In the genomic region with DNA sequence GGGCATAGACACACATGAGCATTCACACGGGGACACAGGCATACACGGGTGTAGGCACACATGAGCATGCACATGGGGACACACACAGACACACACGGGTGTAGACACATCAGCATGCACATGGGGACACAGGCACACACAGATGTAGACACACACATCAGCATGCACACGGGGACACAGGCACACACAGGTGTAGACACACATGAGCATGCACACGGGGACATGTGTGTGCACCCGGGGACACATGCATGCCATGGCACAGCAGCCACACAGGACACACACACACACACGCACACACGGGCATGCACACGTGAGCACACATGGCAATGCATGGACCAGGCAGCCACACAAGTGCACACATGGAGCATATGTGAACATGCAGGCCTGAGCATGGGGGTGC, we compare ENCODE assay signal across 18 cellular contexts. TPM values are rescaled to one million over a fixed set of nuclear protein-coding genes. Genes with fewer than 3 reads are reported as not detected.
DNase-seq lines count a peak whose midpoint lies in the region; ATAC-seq, FAIRE-seq and TF ChIP-seq lines count a peak whose summit lies in the region.
"Had no signal": no experiment of that assay in that cellular context is flagged by ENCODE, and none has a peak within 500 bp of the region (broad histone marks: within the 10 kb centered on the region; RNA-seq: fewer than 3 reads in every experiment).

No MANE protein-coding gene starts in this region.

- H3F3A ChIP-seq in neural progenitor cell (ENCODE audit: low read depth), result peaks cover 8% of the 10 kb centered on the region

- TF ChIP-seq CTCF in astrocyte (IDR thresholded peaks at IDR 0.05; ENCODE audit: insufficient read depth, low read depth, low read length) (no peak), neural progenitor cell (IDR thresholded peaks at IDR 0.05) (no peak), GM10266 (IDR thresholded peaks at IDR 0.05; ENCODE audit: control insufficient read depth, insufficient read depth, low read depth, missing control alignments) (no peak)

- no peaks in the 10 kb centered on the region for H3K9me3 Mint-ChIP-seq in stimulated activated naive CD8-positive, alpha-beta T cell treated with anti-CD3 and anti-CD28 coated beads, Interleukin-15, amount 100 ng/mL, for 72 hours
- H3K9me3 Mint-ChIP-seq in astrocyte (ENCODE audit: unreplicated experiment) (peaks cover 2% of the 10 kb centered on the region), neural progenitor cell (peaks cover 9% of the 10 kb centered on the region), T-cell (no peaks in the 10 kb centered on the region)
- H3K9me3 Mint-ChIP-seq: CD4-positive, alpha-beta T cell had no signal

- H3K4me2 ChIP-seq in astrocyte (ENCODE audit: low read length) (no peak overlapping the region), neural progenitor cell (no peak overlapping the region)
- H3K4me2 ChIP-seq: BLaER1 treated with 17β-estradiol and CSF1 and Interleukin-3, amounts not matched to agents 10 nM and 100 nM had no signal

- H3K27me3 ChIP-seq in astrocyte (ENCODE audit: insufficient read depth, low read length), result no peaks in the 10 kb centered on the region
- no peaks in the 10 kb centered on the region for H3K27me3 ChIP-seq in neural progenitor cell
- no peaks in the 10 kb centered on the region for H3K27me3 ChIP-seq in HAP-1 (ENCODE audit: low read depth)
- H3K27me3 ChIP-seq: BLaER1 treated with 17β-estradiol and CSF1 and Interleukin-3, amounts not matched to agents 10 nM and 100 nM had no signal

- H3K36me3 Mint-ChIP-seq in astrocyte (ENCODE audit: low read depth, unreplicated experiment) (peaks cover 9% of the 10 kb centered on the region), neural progenitor cell (peaks cover 5% of the 10 kb centered on the region), T-cell (peaks cover 6% of the 10 kb centered on the region)

- H3K36me3 ChIP-seq in astrocyte (ENCODE audit: insufficient read depth, low read length) (no peaks in the 10 kb centered on the region), neural progenitor cell (no peaks in the 10 kb centered on the region), HAP-1 (replicated peaks) (no peaks in the 10 kb centered on the region)

- H3K27ac ChIP-seq in astrocyte (ENCODE audit: low read depth, low read length) (no peak overlapping the region), neural progenitor cell (no peak overlapping the region)
- H3K27ac ChIP-seq: BLaER1 treated with 17β-estradiol and CSF1 and Interleukin-3, amounts not matched to agents 10 nM and 100 nM had no signal

- H3K9ac ChIP-seq in astrocyte (ENCODE audit: low read length) (no peak overlapping the region), neural progenitor cell (no peak overlapping the region)
- H3K9ac ChIP-seq: BLaER1 treated with 17β-estradiol and CSF1 and Interleukin-3, amounts not matched to agents 10 nM and 100 nM had no signal

- H3K79me2 ChIP-seq in astrocyte (ENCODE audit: insufficient read depth, low read length) (no peaks in the 10 kb centered on the region), neural progenitor cell (ENCODE audit: low read depth) (no peaks in the 10 kb centered on the region)

- in situ Hi-C loops in HAP-1 (cut with MboI; ENCODE audit: low sequenced_read_pairs), result no loop called here

- H2AFZ ChIP-seq in astrocyte (ENCODE audit: low read depth, low read length) (no peak overlapping the region), neural progenitor cell (replicated peaks) (no peak overlapping the region)

- H3K27me3 Mint-ChIP-seq in stimulated activated naive CD8-positive, alpha-beta T cell treated with anti-CD3 and anti-CD28 coated beads, Interleukin-15, amount 100 ng/mL, for 72 hours, result no peaks in the 10 kb centered on the region
- H3K27me3 Mint-ChIP-seq in astrocyte (ENCODE audit: low read depth, unreplicated experiment) (peaks cover 2% of the 10 kb centered on the region), neural progenitor cell (ENCODE audit: insufficient read depth, low read depth) (peaks cover 12% of the 10 kb centered on the region), T-cell (no peaks in the 10 kb centered on the region)
- H3K27me3 Mint-ChIP-seq: CD4-positive, alpha-beta T cell had no signal

- H3K9me3 ChIP-seq in astrocyte (ENCODE audit: insufficient read depth, low read depth, low read length) (no peaks in the 10 kb centered on the region), neural progenitor cell (ENCODE audit: low read depth) (no peaks in the 10 kb centered on the region), HAP-1 (no peaks in the 10 kb centered on the region; the same call in 1 of the 2 replicates)
- H3K9me3 ChIP-seq: BLaER1 treated with 17β-estradiol and CSF1 and Interleukin-3, amounts not matched to agents 10 nM and 100 nM had no signal

- peaks cover 16% of the 10 kb centered on the region for H3K4me1 Mint-ChIP-seq in stimulated activated naive CD8-positive, alpha-beta T cell treated with anti-CD3 and anti-CD28 coated beads, Interleukin-15, amount 100 ng/mL, for 72 hours
- peaks cover 2% of the 10 kb centered on the region for H3K4me1 Mint-ChIP-seq in astrocyte (ENCODE audit: low read depth, unreplicated experiment)
- H3K4me1 Mint-ChIP-seq in neural progenitor cell, result peaks cover 27% of the 10 kb centered on the region
- peaks cover 5 to 10% (median 9%) of the 10 kb centered on the region in 3 donors for H3K4me1 Mint-ChIP-seq in T-cell

- H3K4me3 Mint-ChIP-seq in stimulated activated naive CD8-positive, alpha-beta T cell treated with anti-CD3 and anti-CD28 coated beads, Interleukin-15, amount 100 ng/mL, for 72 hours, result no peak overlapping the region
- peak overlapping the region; percentile 68 for H3K4me3 Mint-ChIP-seq in astrocyte (ENCODE audit: unreplicated experiment)
- H3K4me3 Mint-ChIP-seq in neural progenitor cell, result peak overlapping the region; percentile 33
- no peak overlapping the region for H3K4me3 Mint-ChIP-seq in T-cell
- H3K4me3 Mint-ChIP-seq: CD4-positive, alpha-beta T cell had no signal

- no peak for DNase-seq in stimulated activated naive CD8-positive, alpha-beta T cell treated with anti-CD3 and anti-CD28 coated beads, Interleukin-15, amount 100 ng/mL, for 72 hours
- DNase-seq in stimulated activated naive CD8-positive, alpha-beta T cell treated with anti-CD3 and anti-CD28 coated beads, Interleukin-15, Interleukin-2, amounts not matched to agents 100 U/mL and 50 U/mL, for 24 hours, result no peak
- DNase-seq in astrocyte (ENCODE audit: low read depth), result no peak
- no peak for DNase-seq in neural progenitor cell (ENCODE audit: low spot score)
- no peak for DNase-seq in urothelium cell line (ENCODE audit: low spot score)
- no peak for DNase-seq in T-cell
- DNase-seq in HAP-1 (ENCODE audit: low spot score in 2 of 2), result no peak
- DNase-seq in GM10266 (ENCODE audit: extremely low spot score), result no peak
- DNase-seq: ACHN; Calu3; CD4-positive, alpha-beta T cell; DMS 273 treated with DMSO at 0.1 percent for 48 hours; EL; KBM-7 had no signal

- CTCF ChIA-PET in T-cell (lab: Charles Lee), result no interaction called here

- H4K20me1 ChIP-seq in astrocyte (ENCODE audit: insufficient read depth, low read length), result no peaks in the 10 kb centered on the region
- no peaks in the 10 kb centered on the region for H4K20me1 ChIP-seq in neural progenitor cell (ENCODE audit: low read depth)

- no peak overlapping the region for H3K27ac Mint-ChIP-seq in stimulated activated naive CD8-positive, alpha-beta T cell treated with anti-CD3 and anti-CD28 coated beads, Interleukin-15, amount 100 ng/mL, for 72 hours
- no peak overlapping the region for H3K27ac Mint-ChIP-seq in astrocyte (ENCODE audit: unreplicated experiment)
- H3K27ac Mint-ChIP-seq in neural progenitor cell, result peak overlapping the region; percentile 21
- no peak overlapping the region for H3K27ac Mint-ChIP-seq in T-cell
- H3K27ac Mint-ChIP-seq: CD4-positive, alpha-beta T cell had no signal

- peak; percentile 40 for ATAC-seq in stimulated activated naive CD8-positive, alpha-beta T cell treated with anti-CD3 and anti-CD28 coated beads, Interleukin-15, amount 100 ng/mL, for 72 hours
- no peak for ATAC-seq in stimulated activated naive CD8-positive, alpha-beta T cell treated with anti-CD3 and anti-CD28 coated beads, Interleukin-15, Interleukin-2, amounts not matched to agents 100 U/mL and 50 U/mL, for 24 hours
- no peak for ATAC-seq in T-cell (replicated peaks in 1 of 4)

- H3K4me3 ChIP-seq in astrocyte (ENCODE audit: insufficient read depth, low read depth, low read length), result no peak overlapping the region
- H3K4me3 ChIP-seq in neural progenitor cell, result no peak overlapping the region
- H3K4me3 ChIP-seq in HAP-1, result no peak overlapping the region
- H3K4me3 ChIP-seq: BLaER1 treated with 17β-estradiol and CSF1 and Interleukin-3, amounts not matched to agents 10 nM and 100 nM had no signal

- POLR2A ChIA-PET in T-cell (lab: Charles Lee), result no interaction called here

- FAIRE-seq in astrocyte (lab: Jason Lieb, UNC) (no peak), urothelium cell line (lab: Jason Lieb, UNC) (peak; percentile 98)
- FAIRE-seq: G401.6, H54 had no signal

- no peaks in the 10 kb centered on the region for H3K4me1 ChIP-seq in astrocyte (ENCODE audit: insufficient read depth, low read length)
- no peaks in the 10 kb centered on the region for H3K4me1 ChIP-seq in neural progenitor cell
- H3K4me1 ChIP-seq in HAP-1, result peaks cover 8% of the 10 kb centered on the region

RNA-seq across cellular contexts. Expression of a gene that starts 5.2 kb away (rescaled TPM):
- 42.3 and 49.9 TPM in 2 replicates for total RNA-seq in astrocyte
- total RNA-seq in neural progenitor cell (ENCODE audit: low replicate concordance), result 36.5 and 64.9 TPM in 2 replicates
- 100 to 1,000 TPM in 1 of 5 donors, 10 to 100 TPM in 4; 70.4 to 111 (median 96.1) TPM for total RNA-seq in T-cell

RNA-seq across cellular contexts. Expression of a gene that starts 9.0 kb away (rescaled TPM):
- 40.2 and 41.9 TPM in 2 replicates for total RNA-seq in astrocyte
- total RNA-seq in neural progenitor cell (ENCODE audit: low replicate concordance), result 13.6 and 41.0 TPM in 2 replicates
- total RNA-seq in T-cell, result 10 to 100 TPM; 31.5 to 38.6 (median 35.2) TPM

RNA-seq across cellular contexts. Expression of a gene that starts 9.0 kb away (rescaled TPM):
- total RNA-seq in astrocyte (91.4 and 102 TPM in 2 replicates), neural progenitor cell (ENCODE audit: low replicate concordance) (86.6 and 174 TPM in 2 replicates), T-cell (100 to 1,000 TPM in 2 of 5 donors, 10 to 100 TPM in 3; 75.3 to 117 (median 98.0) TPM)

RNA-seq across cellular contexts. Expression of a gene that starts 11.2 kb away (rescaled TPM):
- total RNA-seq in astrocyte (40.5 and 41.3 TPM in 2 replicates), neural progenitor cell (ENCODE audit: low replicate concordance) (31.6 and 81.2 TPM in 2 replicates), T-cell (1 to 10 TPM; 1.1 to 5.4 (median 3.6) TPM)
- total RNA-seq: A172 had no signal

RNA-seq across cellular contexts. Expression of a gene that starts 19.5 kb away (rescaled TPM):
- total RNA-seq in astrocyte (6.2 and 6.6 TPM in 2 replicates), neural progenitor cell (ENCODE audit: low replicate concordance) (15.4 and 46.7 TPM in 2 replicates), T-cell (10 to 100 TPM; 13.3 to 28.5 (median 22.3) TPM)

Comparison
In these comparisons a context has a peak if more than half of its experiments do, and no peak if none do; other contexts are left out.
1. H3K4me3 Mint-ChIP-seq: peak in astrocyte (single experiment) and neural progenitor cell (single experiment); none in stimulated activated naive CD8-positive, alpha-beta T cell treated with anti-CD3 and anti-CD28 coated beads, Interleukin-15, amount 100 ng/mL, for 72 hours (0 of 2) and T-cell (0 of 3).